Comparison of ENCODE assay signal across 1 cellular context in genomic region chr1:26500488-26501175, GRCh38.
A peak's percentile ranks its signal among the peaks of the same experiment; 100 is the strongest.
TF ChIP-seq lines count a peak whose summit lies in the region.

No MANE protein-coding gene starts in this region.

TF ChIP-seq in K562, 482 proteins besides CTCF, POLR2A, EP300 and RAD21 (continued from another document):
- TF ChIP-seq PRDM10 (IDR thresholded peaks at IDR 0.05; ENCODE audit: partially characterized antibody), result no peak
- TF ChIP-seq THAP7 (CRISPR knock-in tag; IDR thresholded peaks at IDR 0.05), result peak; percentile 83
- TF ChIP-seq LCOR (CRISPR knock-in tag; IDR thresholded peaks at IDR 0.05), result peak; percentile 94
- peak; percentile 58; the same call in 1 of the 2 replicates for TF ChIP-seq NCOR1 (IDR thresholded peaks at IDR 0.05)
- TF ChIP-seq KLF1 (tag; IDR thresholded peaks at IDR 0.05), result peak; percentile 37; the same call in 1 of the 2 replicates
- TF ChIP-seq SIN3B (IDR thresholded peaks at IDR 0.05; ENCODE audit: low read depth), result 0 out of 2 replicates have a peak, but pooled peaks have one; percentile 3
- peak; percentile 68; the same call in 1 of the 2 replicates for TF ChIP-seq SMARCA5 (IDR thresholded peaks at IDR 0.05)
- no peak for TF ChIP-seq CBFB (CRISPR knock-in tag; IDR thresholded peaks at IDR 0.05)
- peak; percentile 62; the same call in 1 of the 2 replicates for TF ChIP-seq ZBTB9 (CRISPR knock-in tag; IDR thresholded peaks at IDR 0.05)
- TF ChIP-seq RNF2 (IDR thresholded peaks at IDR 0.05), result peak; percentile 35; the same call in 1 of the 2 replicates
- TF ChIP-seq ZNF717 (CRISPR knock-in tag; IDR thresholded peaks at IDR 0.05), result peak; percentile 73; the same call in 1 of the 2 replicates
- TF ChIP-seq NFIX (CRISPR knock-in tag; IDR thresholded peaks at IDR 0.05; ENCODE audit: low read depth), result peak; percentile 40; the same call in 1 of the 2 replicates
- no peak for TF ChIP-seq TAF15 (IDR thresholded peaks at IDR 0.05; ENCODE audit: low read depth, low read length)
- TF ChIP-seq ZNF146 (CRISPR knock-in tag; IDR thresholded peaks at IDR 0.05; ENCODE audit: unreplicated experiment), result no peak
- peak; percentile 88; the same call in 1 of the 2 replicates for TF ChIP-seq GATAD2B (IDR thresholded peaks at IDR 0.05; ENCODE audit: borderline replicate concordance)
- TF ChIP-seq ZNF395 (CRISPR knock-in tag; IDR thresholded peaks at IDR 0.05), result peak; percentile 66; the same call in 1 of the 2 replicates
- peak; percentile 80 for TF ChIP-seq GABPB1 (CRISPR knock-in tag; IDR thresholded peaks at IDR 0.05)
- no peak for TF ChIP-seq TCF15 (CRISPR knock-in tag; IDR thresholded peaks at IDR 0.05)
- TF ChIP-seq TFAP4 (CRISPR knock-in tag; IDR thresholded peaks at IDR 0.05; ENCODE audit: borderline replicate concordance), result peak; percentile 60
- no peak for TF ChIP-seq FOXM1 (IDR thresholded peaks at IDR 0.05; ENCODE audit: low read depth)
- TF ChIP-seq FOXM1 (CRISPR knock-in tag; IDR thresholded peaks at IDR 0.05; ENCODE audit: low read depth), result peak; percentile 42; the same call in 1 of the 2 replicates
- TF ChIP-seq HDAC2 (IDR thresholded peaks at IDR 0.05), result peak; percentile 62; the same call in 1 of the 2 replicates
